In genomic region chr9:38705917-38706316, GRCh38 we compare ENCODE assay signal across 32 cellular contexts. TPM values are rescaled to one million over a fixed set of nuclear protein-coding genes. Genes with fewer than 3 reads are reported as not detected.
"Had no signal": no experiment of that assay in that cellular context is flagged by ENCODE, and none has a peak within 500 bp of the region (broad histone marks: within the 10 kb centered on the region; RNA-seq: fewer than 3 reads in every experiment).

No MANE protein-coding gene starts in this region.

- H3K36me3 ChIP-seq: brain microvascular endothelial cell, esophagus muscularis mucosa, gastrocnemius medialis, heart left ventricle had no signal

- H3K9me3 ChIP-seq: esophagus muscularis mucosa, gastrocnemius medialis, heart left ventricle had no signal

- H3K4me3 ChIP-seq: coronary artery, dorsolateral prefrontal cortex, esophagus muscularis mucosa, gastrocnemius medialis, heart left ventricle had no signal

- H3K4me1 Mint-ChIP-seq: activated CD4-positive, alpha-beta memory T cell treated with anti-CD3 and anti-CD28 coated beads, Interleukin-2, amount 10 ng/mL, durations not matched to agents 7 days and 5 days; activated CD4-positive, alpha-beta T cell treated with anti-CD3 and anti-CD28 coated beads, Interleukin-2, amount 10 ng/mL, durations not matched to agents 7 days and 5 days; activated naive CD4-positive, alpha-beta T cell treated with anti-CD3 and anti-CD28 coated beads, Interleukin-2, amount 10 ng/mL, durations not matched to agents 7 days and 5 days; activated naive CD8-positive, alpha-beta T cell treated with anti-CD3 and anti-CD28 coated beads, Interleukin-2, amount 10 ng/mL, durations not matched to agents 7 days and 5 days; central memory CD8-positive, alpha-beta T cell had no signal

- DNase-seq: activated CD4-positive, alpha-beta memory T cell treated with anti-CD3 and anti-CD28 coated beads, Interleukin-2, amount 10 ng/mL, durations not matched to agents 7 days and 5 days; activated CD4-positive, alpha-beta T cell treated with anti-CD3 and anti-CD28 coated beads for 1 hour; activated CD4-positive, alpha-beta T cell treated with anti-CD3 and anti-CD28 coated beads for 4 hours; activated CD4-positive, alpha-beta T cell treated with anti-CD3 and anti-CD28 coated beads, Interleukin-2, amount 10 ng/mL, durations not matched to agents 7 days and 5 days; activated CD4-positive, alpha-beta T cell treated with anti-CD3 and anti-CD28 coated beads, Interleukin-2, amount 50 U/mL, for 4 hours; activated CD8-positive, alpha-beta memory T cell treated with anti-CD3 and anti-CD28 coated beads, Interleukin-2, amount 50 U/mL, for 48 hours; activated gamma-delta T cell; activated naive CD4-positive, alpha-beta T cell; activated naive CD4-positive, alpha-beta T cell treated with anti-CD3 and anti-CD28 coated beads, Interleukin-2, amount 10 ng/mL, durations not matched to agents 7 days and 5 days; activated naive CD8-positive, alpha-beta T cell treated with anti-CD3 and anti-CD28 coated beads, Interleukin-2, amount 10 ng/mL, durations not matched to agents 7 days and 5 days; activated T-cell treated with anti-CD3 and anti-CD28 coated beads for 4 hours; activated T-cell treated with anti-CD3 and anti-CD28 coated beads, Interleukin-2, amount 50 U/mL, for 24 hours; activated T-cell treated with anti-CD3 and anti-CD28 coated beads, Interleukin-2, amount 50 U/mL, for 72 hours; brain microvascular endothelial cell; dorsolateral prefrontal cortex; effector memory CD8-positive, alpha-beta T cell; erythroblast; foreskin keratinocyte; gastrocnemius medialis; glutamatergic neuron; T-helper 2 cell had no signal

- ATAC-seq: activated naive CD4-positive, alpha-beta T cell treated with anti-CD3 and anti-CD28 coated beads, Interleukin-2, amount 50 U/mL, for 72 hours; activated T-cell treated with anti-CD3 and anti-CD28 coated beads, Interleukin-2, amount 50 U/mL, for 72 hours; effector memory CD8-positive, alpha-beta T cell; foreskin keratinocyte; gastrocnemius medialis had no signal

- H3K27me3 ChIP-seq: brain microvascular endothelial cell, esophagus muscularis mucosa, gastrocnemius medialis, heart left ventricle had no signal

- H3K27ac ChIP-seq: brain microvascular endothelial cell, coronary artery, dorsolateral prefrontal cortex, esophagus muscularis mucosa, foreskin keratinocyte, gastrocnemius medialis, heart left ventricle had no signal

- H3K9me3 Mint-ChIP-seq: activated CD4-positive, alpha-beta memory T cell treated with anti-CD3 and anti-CD28 coated beads, Interleukin-2, amount 10 ng/mL, durations not matched to agents 7 days and 5 days; activated CD4-positive, alpha-beta T cell treated with anti-CD3 and anti-CD28 coated beads, Interleukin-2, amount 10 ng/mL, durations not matched to agents 7 days and 5 days; activated naive CD4-positive, alpha-beta T cell treated with anti-CD3 and anti-CD28 coated beads, Interleukin-2, amount 10 ng/mL, durations not matched to agents 7 days and 5 days; activated naive CD4-positive, alpha-beta T cell treated with anti-CD3 and anti-CD28 coated beads, Interleukin-2, amount 50 U/mL, for 72 hours; activated naive CD8-positive, alpha-beta T cell treated with anti-CD3 and anti-CD28 coated beads, Interleukin-2, amount 10 ng/mL, durations not matched to agents 7 days and 5 days; activated T-cell treated with anti-CD3 and anti-CD28 coated beads, Interleukin-2, amount 50 U/mL, for 24 hours; activated T-cell treated with anti-CD3 and anti-CD28 coated beads, Interleukin-2, amount 50 U/mL, for 72 hours; central memory CD8-positive, alpha-beta T cell; dendritic cell treated with granulocyte-macrophage colony-stimulating factor and Interleukin-4, amounts not matched to agents 40 ng/mL and 50 ng/mL, for 4 days; effector memory CD8-positive, alpha-beta T cell had no signal

- H3K4me3 Mint-ChIP-seq: activated CD4-positive, alpha-beta memory T cell treated with anti-CD3 and anti-CD28 coated beads, Interleukin-2, amount 10 ng/mL, durations not matched to agents 7 days and 5 days; activated CD4-positive, alpha-beta T cell treated with anti-CD3 and anti-CD28 coated beads, Interleukin-2, amount 10 ng/mL, durations not matched to agents 7 days and 5 days; activated naive CD4-positive, alpha-beta T cell treated with anti-CD3 and anti-CD28 coated beads, Interleukin-2, amount 10 ng/mL, durations not matched to agents 7 days and 5 days; activated naive CD8-positive, alpha-beta T cell treated with anti-CD3 and anti-CD28 coated beads, Interleukin-2, amount 10 ng/mL, durations not matched to agents 7 days and 5 days; activated T-cell treated with anti-CD3 and anti-CD28 coated beads, Interleukin-2, amount 50 U/mL, for 24 hours; activated T-cell treated with anti-CD3 and anti-CD28 coated beads, Interleukin-2, amount 50 U/mL, for 72 hours; central memory CD8-positive, alpha-beta T cell; dendritic cell treated with granulocyte-macrophage colony-stimulating factor and Interleukin-4, amounts not matched to agents 40 ng/mL and 50 ng/mL, for 4 days; effector memory CD8-positive, alpha-beta T cell had no signal

- H3K4me1 ChIP-seq: esophagus muscularis mucosa, foreskin keratinocyte, gastrocnemius medialis had no signal

- H3K27ac Mint-ChIP-seq: activated CD4-positive, alpha-beta memory T cell treated with anti-CD3 and anti-CD28 coated beads, Interleukin-2, amount 10 ng/mL, durations not matched to agents 7 days and 5 days; activated CD4-positive, alpha-beta T cell treated with anti-CD3 and anti-CD28 coated beads, Interleukin-2, amount 10 ng/mL, durations not matched to agents 7 days and 5 days; activated naive CD4-positive, alpha-beta T cell treated with anti-CD3 and anti-CD28 coated beads, Interleukin-2, amount 10 ng/mL, durations not matched to agents 7 days and 5 days; activated naive CD4-positive, alpha-beta T cell treated with anti-CD3 and anti-CD28 coated beads, Interleukin-2, amount 50 U/mL, for 72 hours; activated naive CD8-positive, alpha-beta T cell treated with anti-CD3 and anti-CD28 coated beads, Interleukin-2, amount 10 ng/mL, durations not matched to agents 7 days and 5 days; activated T-cell treated with anti-CD3 and anti-CD28 coated beads, Interleukin-2, amount 50 U/mL, for 24 hours; activated T-cell treated with anti-CD3 and anti-CD28 coated beads, Interleukin-2, amount 50 U/mL, for 72 hours; dendritic cell treated with granulocyte-macrophage colony-stimulating factor and Interleukin-4, amounts not matched to agents 40 ng/mL and 50 ng/mL, for 4 days; effector memory CD8-positive, alpha-beta T cell had no signal

- H3K36me3 Mint-ChIP-seq: activated naive CD4-positive, alpha-beta T cell treated with anti-CD3 and anti-CD28 coated beads, Interleukin-2, amount 10 ng/mL, durations not matched to agents 7 days and 5 days; activated naive CD4-positive, alpha-beta T cell treated with anti-CD3 and anti-CD28 coated beads, Interleukin-2, amount 50 U/mL, for 72 hours; activated naive CD8-positive, alpha-beta T cell treated with anti-CD3 and anti-CD28 coated beads, Interleukin-2, amount 10 ng/mL, durations not matched to agents 7 days and 5 days had no signal

RNA-seq across cellular contexts. Expression of gene FAM240B, which starts 14.0 kb away (rescaled TPM):
- total RNA-seq: activated CD4-positive, alpha-beta memory T cell treated with anti-CD3 and anti-CD28 coated beads, Interleukin-2, amount 10 ng/mL, durations not matched to agents 7 days and 5 days; activated CD4-positive, alpha-beta T cell treated with anti-CD3 and anti-CD28 coated beads, Interleukin-2, amount 10 ng/mL, durations not matched to agents 7 days and 5 days; activated naive CD4-positive, alpha-beta T cell treated with anti-CD3 and anti-CD28 coated beads, Interleukin-2, amount 50 U/mL, for 72 hours; activated naive CD8-positive, alpha-beta T cell treated with anti-CD3 and anti-CD28 coated beads, Interleukin-2, amount 10 ng/mL, durations not matched to agents 7 days and 5 days; activated T-cell treated with anti-CD3 and anti-CD28 coated beads, Interleukin-2, amount 50 U/mL, for 72 hours; astrocyte; bronchial epithelial cell; cardiac septum; cerebellum; dorsolateral prefrontal cortex; esophagus muscularis mucosa; foreskin keratinocyte; gastrocnemius medialis; heart left ventricle; T-helper 1 cell treated with Interleukin-12 subunit alpha and Interleukin-12 subunit beta and Interleukin-4 antibody, amounts not matched to agents 30 ng/mL and 1 ng/mL, for 36 hours had no signal
- polyA plus RNA-seq: foreskin keratinocyte, heart left ventricle had no signal
